1 cellular context compared by ENCODE assay signal in genomic region chr12:48954781-48955501, GRCh38.
TF ChIP-seq lines count a peak whose summit lies in the region.

No MANE protein-coding gene starts in this region.

TF ChIP-seq in H1, 55 proteins besides CTCF, POLR2A, EP300 and RAD21:
- TF ChIP-seq YY1 (IDR thresholded peaks at IDR 0.05; ENCODE audit: low read depth, low read length): no peak
- TF ChIP-seq GABPA (IDR thresholded peaks at IDR 0.05; ENCODE audit: borderline replicate concordance, insufficient read depth, low read length): no peak
- no peak for TF ChIP-seq HDAC2 (IDR thresholded peaks at IDR 0.05; ENCODE audit: borderline replicate concordance in 1 of 2, low read depth in 2 of 2, low read length in 2 of 2)
- no peak for TF ChIP-seq ATF2 (IDR thresholded peaks at IDR 0.05; ENCODE audit: low read length)
- no peak for TF ChIP-seq E2F6 (IDR thresholded peaks at IDR 0.05)
- no peak for TF ChIP-seq NANOG (IDR thresholded peaks at IDR 0.05; ENCODE audit: insufficient read depth, low read depth, low read length, poor library complexity, severe bottlenecking)
- TF ChIP-seq HDAC6 (IDR thresholded peaks at IDR 0.05; ENCODE audit: low read depth, low read length): no peak
- TF ChIP-seq CTBP2 (IDR thresholded peaks at IDR 0.05; ENCODE audit: borderline replicate concordance, insufficient read depth, insufficient read length, low read length): no peak
- no peak for TF ChIP-seq SP2 (IDR thresholded peaks at IDR 0.05; ENCODE audit: low read length)
- no peak for TF ChIP-seq SIRT6 (IDR thresholded peaks at IDR 0.05; ENCODE audit: low read length)
- TF ChIP-seq TBP (IDR thresholded peaks at IDR 0.05; ENCODE audit: low read depth, low read length): no peak
- no peak for TF ChIP-seq ASH2L (IDR thresholded peaks at IDR 0.05; ENCODE audit: low read length)
- no peak for TF ChIP-seq SIN3A (conservative IDR thresholded peaks at IDR 0.05 in 1 of 2, IDR thresholded peaks at IDR 0.05 in 1 of 2; ENCODE audit: low read depth in 1 of 2, low read length in 2 of 2)
- TF ChIP-seq JUND (IDR thresholded peaks at IDR 0.05; ENCODE audit: low read length): no peak
- TF ChIP-seq GTF2F1 (IDR thresholded peaks at IDR 0.05; ENCODE audit: borderline replicate concordance, low read depth, low read length): no peak
- no peak for TF ChIP-seq TAF7 (optimal IDR thresholded peaks at IDR 0.05; ENCODE audit: borderline replicate concordance, low read depth, low read length)
- TF ChIP-seq KDM5A (IDR thresholded peaks at IDR 0.05; ENCODE audit: low read length): no peak
